In the genomic region with DNA sequence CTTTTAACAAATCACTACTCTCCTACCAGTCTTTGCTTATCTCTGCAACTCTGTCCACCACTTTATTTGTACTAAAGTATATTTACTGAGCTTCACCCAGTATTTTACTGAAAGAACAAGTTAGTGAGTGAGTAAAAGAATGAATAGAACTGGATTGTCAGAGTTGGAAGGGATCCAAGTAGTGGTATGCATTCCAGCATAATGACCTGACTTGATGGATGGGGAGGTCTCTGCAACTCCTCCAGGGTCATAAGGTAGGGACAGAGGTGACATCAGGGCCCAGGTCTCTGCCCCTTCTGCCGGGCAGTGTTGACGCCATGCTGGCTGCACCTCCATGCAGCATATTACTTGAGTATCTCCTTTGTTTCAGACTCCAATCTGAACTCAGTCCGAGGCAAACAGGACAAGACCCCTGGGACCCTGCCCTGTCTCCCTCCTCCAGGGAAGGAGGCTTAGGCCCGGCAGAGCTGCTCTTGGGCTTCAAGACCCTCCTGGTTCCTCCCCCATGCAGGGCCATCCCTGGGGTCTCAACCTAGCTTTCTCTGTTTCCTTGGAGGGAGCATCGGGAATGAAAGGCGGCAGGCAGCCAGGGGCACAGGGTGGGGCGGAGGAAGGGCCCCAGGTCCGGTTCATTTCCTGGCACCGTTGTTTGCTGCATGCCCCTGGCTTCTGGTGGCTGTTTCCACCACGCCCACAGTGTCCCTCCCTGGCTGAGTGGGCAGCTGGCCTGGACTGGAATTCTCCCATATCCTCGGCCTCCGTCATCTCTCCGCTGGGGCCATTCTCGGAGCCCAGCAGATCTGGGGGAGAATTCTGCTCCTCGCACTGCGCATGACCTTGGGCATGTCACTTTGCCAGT, we compare ENCODE assay signal across 14 cellular contexts. TPM values are rescaled to one million over a fixed set of nuclear protein-coding genes. Genes with fewer than 3 reads are reported as not detected.
DNase-seq lines count a peak whose midpoint lies in the region; ATAC-seq, FAIRE-seq and TF ChIP-seq lines count a peak whose summit lies in the region.
"Had no signal": no experiment of that assay in that cellular context is flagged by ENCODE, and none has a peak within 500 bp of the region (broad histone marks: within the 10 kb centered on the region; RNA-seq: fewer than 3 reads in every experiment).

No MANE protein-coding gene starts in this region.

- intact Hi-C loops in PC-3 (cut with micrococcal nuclease) (no loop called here), endothelial cell of umbilical vein (cut with micrococcal nuclease) (no loop called here), left colon (cut with DNase I, micrococcal nuclease) (no loop called here), tibial artery (cut with DNase I; ENCODE audit: low total_unique reads) (no loop called here)

- H3K9me3 ChIP-seq in PC-3 (ENCODE audit: low read length) (no peaks in the 10 kb centered on the region), endothelial cell of umbilical vein (replicated peaks; ENCODE audit: control insufficient read depth, insufficient read depth, low read length) (no peaks in the 10 kb centered on the region), tibial artery (no peaks in the 10 kb centered on the region)
- H3K9me3 ChIP-seq: BLaER1 had no signal

- no peaks in the 10 kb centered on the region for H4K20me1 ChIP-seq in PC-3 (ENCODE audit: low read length)
- H4K20me1 ChIP-seq in endothelial cell of umbilical vein (replicated peaks; ENCODE audit: control insufficient read depth, extremely low read depth, insufficient read depth, low read length), result no peaks in the 10 kb centered on the region
- H4K20me1 ChIP-seq: BLaER1 had no signal

- peak; percentile 95 for FAIRE-seq in endothelial cell of umbilical vein (lab: Jason Lieb, UNC)

- POLR2A ChIA-PET in PC-3 (lab: Charles Lee; ENCODE audit: unreplicated experiment) (no interaction called here), endothelial cell of umbilical vein (lab: Charles Lee) (interaction anchor here (0.5 kb wide), 1 partner anchor 19 kb away, joined by 3 read pairs; no protein-coding TSS in a partner anchor)

- H3K4me3 ChIP-seq in PC-3 (ENCODE audit: low read length) (no peak overlapping the region), endothelial cell of umbilical vein (replicated peaks in 1 of 3; ENCODE audit: insufficient read depth in 1 of 3, low read depth in 1 of 3, low read length in 3 of 3) (no peak overlapping the region), tibial artery (no peak overlapping the region)
- H3K4me3 ChIP-seq: BLaER1 had no signal

- no peak for TF ChIP-seq CTCF in PC-3 (conservative IDR thresholded peaks at IDR 0.05; ENCODE audit: low read depth, low read length)
- TF ChIP-seq CTCF in endothelial cell of umbilical vein (IDR thresholded peaks at IDR 0.05; ENCODE audit: extremely low read depth in 1 of 2, insufficient read depth in 1 of 2, low read depth in 1 of 2, low read length in 2 of 2), result no peak
- TF ChIP-seq CTCF in tibial artery (IDR thresholded peaks at IDR 0.05), result no peak

- BruUV-seq in PC-3 (replicated peaks; lab: Mats Ljungman, UMichigan), result no TSS peak
- BruUV-seq in endothelial cell of umbilical vein (replicated peaks; lab: Mats Ljungman, UMichigan), result no TSS peak

- TF ChIP-seq POLR2A in endothelial cell of umbilical vein (IDR thresholded peaks at IDR 0.05; ENCODE audit: low read depth, low read length), result no peak

- no peaks in the 10 kb centered on the region for H3K36me3 ChIP-seq in PC-3 (ENCODE audit: low read depth, low read length)
- H3K36me3 ChIP-seq in endothelial cell of umbilical vein (ENCODE audit: control insufficient read depth in 2 of 2, extremely low read depth in 1 of 2, insufficient read depth in 2 of 2, low read length in 2 of 2), result no peaks in the 10 kb centered on the region
- H3K36me3 ChIP-seq in tibial artery, result no peaks in the 10 kb centered on the region
- H3K36me3 ChIP-seq: BLaER1 had no signal

- H2AFZ ChIP-seq in PC-3 (ENCODE audit: low read length) (no peak overlapping the region), endothelial cell of umbilical vein (ENCODE audit: low read depth, low read length) (peak overlapping the region; percentile 74)

- CTCF ChIA-PET in PC-3 (lab: Charles Lee), result interaction anchor here (1.4 kb wide), 1 partner anchor 15 kb away, joined by 5 read pairs; no protein-coding TSS in a partner anchor
- CTCF ChIA-PET in endothelial cell of umbilical vein (lab: Charles Lee), result interaction anchor here (1.0 to 1.9 kb wide), 5 partner anchors 10 to 51 kb away, joined by 3 to 9 read pairs (median 6); a partner anchor contains a TSS

- peak; percentile 25 for ATAC-seq in PC-3
- peak; percentile 83 for ATAC-seq in left colon
- ATAC-seq in GM21423 (IDR thresholded peaks at IDR 0.05; ENCODE audit: unreplicated experiment), result no peak
- ATAC-seq in HG03354 (IDR thresholded peaks at IDR 0.05; ENCODE audit: poor library complexity, severe bottlenecking, unreplicated experiment), result no peak
- ATAC-seq: stimulated activated memory B cell treated with anti-CD40 and anti-IgM and Interleukin-4, amounts not matched to agents 10 μg/mL and 1 μg/mL and 100 μg/mL, for 72 hours had no signal

- H3K27me3 ChIP-seq in PC-3 (ENCODE audit: low read length) (no peaks in the 10 kb centered on the region), endothelial cell of umbilical vein (ENCODE audit: control insufficient read depth in 2 of 2, insufficient read depth in 2 of 2, low read length in 2 of 2) (no peaks in the 10 kb centered on the region), tibial artery (no peaks in the 10 kb centered on the region)
- H3K27me3 ChIP-seq: BLaER1 had no signal

- H3K9ac ChIP-seq in PC-3 (ENCODE audit: low read length) (no peak overlapping the region), endothelial cell of umbilical vein (replicated peaks; ENCODE audit: extremely low read depth, insufficient read depth, low read length) (no peak overlapping the region)
- H3K9ac ChIP-seq: BLaER1 had no signal

- dilution Hi-C loops in endothelial cell of umbilical vein (cut with MboI; ENCODE audit: extremely low pct_ligation_motif_present, low sequenced_read_pairs), result no loop called here

- peak overlapping the region; percentile 26 for H3K4me2 ChIP-seq in PC-3 (ENCODE audit: low read length)
- H3K4me2 ChIP-seq in endothelial cell of umbilical vein (ENCODE audit: insufficient read depth, low read length), result no peak overlapping the region
- H3K4me2 ChIP-seq: BLaER1 had no signal

- H3F3A ChIP-seq in PC-3 (ENCODE audit: low read length, unreplicated experiment), result no peaks in the 10 kb centered on the region

- no peaks in the 10 kb centered on the region for H3K9me1 ChIP-seq in endothelial cell of umbilical vein (replicated peaks; ENCODE audit: control insufficient read depth, extremely low read depth, insufficient read depth, low read length)

- H3K27ac ChIP-seq in PC-3 (ENCODE audit: low read length) (peak overlapping the region; percentile 29), endothelial cell of umbilical vein (ENCODE audit: insufficient read depth, low read depth, low read length) (no peak overlapping the region), tibial artery (peak overlapping the region; percentile 55 to 58)
- H3K27ac ChIP-seq: BLaER1 had no signal

- DNase-seq in PC-3, result peak; percentile 86
- DNase-seq in endothelial cell of umbilical vein (ENCODE audit: low read depth, low spot score), result peak; percentile 56
- DNase-seq in left colon, result peak; percentile 56 to 65
- peak in 1 of 2 donors; percentile 87 for DNase-seq in tibial artery
- no peak for DNase-seq in HCEC 1CT
- no peak for DNase-seq in SIG-M5 (lab: John Stamatoyannopoulos, UW)
- DNase-seq: activated CD4-positive, alpha-beta T cell treated with anti-CD3 and anti-CD28 coated beads, Interleukin-2, amount 50 U/mL, for 48 hours; activated gamma-delta T cell treated with Interleukin-2 at 50 U/mL for 16 hours; foreskin fibroblast; nucleus accumbens had no signal

- H3K79me2 ChIP-seq in PC-3 (ENCODE audit: low read length), result no peaks in the 10 kb centered on the region
- H3K79me2 ChIP-seq in endothelial cell of umbilical vein (ENCODE audit: control insufficient read depth, insufficient read depth, low read length), result no peaks in the 10 kb centered on the region

- H3K4me1 ChIP-seq in PC-3 (ENCODE audit: insufficient read depth, low read length), result peaks cover 55% of the 10 kb centered on the region
- H3K4me1 ChIP-seq in endothelial cell of umbilical vein (ENCODE audit: control insufficient read depth, extremely low read depth, insufficient read depth, low read length), result peaks cover 40% of the 10 kb centered on the region
- H3K4me1 ChIP-seq in tibial artery, result peaks cover 5 to 37% (median 21%) of the 10 kb centered on the region in 4 donors

- no peaks in the 10 kb centered on the region for H3K9me2 ChIP-seq in PC-3 (replicated peaks; ENCODE audit: low read length)

RNA-seq across cellular contexts. Expression of a gene that starts 12.4 kb away (rescaled TPM):
- total RNA-seq in PC-3 (2014; rRNA removed), result 598 and 763 TPM in 2 replicates
- total RNA-seq in endothelial cell of umbilical vein, result 93.8 and 112 TPM in 2 replicates
- polyA plus RNA-seq in endothelial cell of umbilical vein, result 92.7 and 129 TPM in 2 replicates
- polyA plus RNA-seq in endothelial cell of umbilical vein (2011; cell fraction: cytosol; rRNA removed), result 83.9 and 91.8 TPM in 2 replicates
- polyA plus RNA-seq in endothelial cell of umbilical vein (2011; cell fraction: nucleus; rRNA removed), result 131 and 165 TPM in 2 replicates
- 77.6 and 100.0 TPM in 2 replicates for polyA plus RNA-seq in endothelial cell of umbilical vein (2012)
- polyA minus RNA-seq in endothelial cell of umbilical vein, result 107 and 162 TPM in 2 replicates
- polyA minus RNA-seq in endothelial cell of umbilical vein (2011; cell fraction: cytosol; rRNA and poly(A)+ RNA removed), result 66.8 TPM
- polyA minus RNA-seq in endothelial cell of umbilical vein (2011; cell fraction: nucleus; rRNA and poly(A)+ RNA removed), result 70.1 and 85.5 TPM in 2 replicates
- 100 to 1,000 TPM; 130 to 170 TPM for total RNA-seq in left colon

RNA-seq across cellular contexts. Expression of a gene that starts 48.5 kb away (rescaled TPM):
- total RNA-seq in PC-3 (2014; rRNA removed), result 0.18 and 0.23 TPM in 2 replicates
- not detected in 2 replicates for total RNA-seq in endothelial cell of umbilical vein
- not detected in 2 replicates for polyA plus RNA-seq in endothelial cell of umbilical vein
- polyA plus RNA-seq in endothelial cell of umbilical vein (2011; cell fraction: cytosol; rRNA removed), result not detected in 2 replicates
- polyA plus RNA-seq in endothelial cell of umbilical vein (2011; cell fraction: nucleus; rRNA removed), result not detected in 2 replicates
- polyA plus RNA-seq in endothelial cell of umbilical vein (2012), result not detected in 2 replicates
- polyA minus RNA-seq in endothelial cell of umbilical vein, result not detected in 2 replicates
- 0.61 TPM for polyA minus RNA-seq in endothelial cell of umbilical vein (2011; cell fraction: cytosol; rRNA and poly(A)+ RNA removed)
- not detected in 2 replicates for polyA minus RNA-seq in endothelial cell of umbilical vein (2011; cell fraction: nucleus; rRNA and poly(A)+ RNA removed)
- total RNA-seq in left colon, result not detected

RNA-seq across cellular contexts. Expression of a gene that starts 51.6 kb away (rescaled TPM):
- total RNA-seq in PC-3 (2014; rRNA removed), result 31.9 and 37.6 TPM in 2 replicates
- 17.4 and 21.3 TPM in 2 replicates for total RNA-seq in endothelial cell of umbilical vein
- 114 and 142 TPM in 2 replicates for polyA plus RNA-seq in endothelial cell of umbilical vein
- polyA plus RNA-seq in endothelial cell of umbilical vein (2011; cell fraction: cytosol; rRNA removed), result 55.0 and 58.8 TPM in 2 replicates
- polyA plus RNA-seq in endothelial cell of umbilical vein (2011; cell fraction: nucleus; rRNA removed), result 35.9 and 46.0 TPM in 2 replicates
- 18.9 and 24.0 TPM in 2 replicates for polyA plus RNA-seq in endothelial cell of umbilical vein (2012)
- 45.9 and 79.9 TPM in 2 replicates for polyA minus RNA-seq in endothelial cell of umbilical vein
- 43.0 TPM for polyA minus RNA-seq in endothelial cell of umbilical vein (2011; cell fraction: cytosol; rRNA and poly(A)+ RNA removed)
- polyA minus RNA-seq in endothelial cell of umbilical vein (2011; cell fraction: nucleus; rRNA and poly(A)+ RNA removed), result 26.8 and 33.9 TPM in 2 replicates
- total RNA-seq in left colon, result 10 to 100 TPM; 59.5 to 71.4 TPM

Comparison
In these comparisons a context has a peak if more than half of its experiments do, and no peak if none do; other contexts are left out.
1. ATAC-seq: peak in PC-3 (single experiment) and left colon (single experiment); none in GM21423 (single experiment) and HG03354 (single experiment).
2. DNase-seq: peak in PC-3 (single experiment), endothelial cell of umbilical vein (single experiment) and left colon (2 of 2); none in HCEC 1CT (single experiment) and SIG-M5 (single experiment).